1 cellular context compared by ENCODE assay signal in genomic region chr17:81231121-81231645, GRCh38.
TF ChIP-seq lines count a peak whose summit lies in the region.

No MANE protein-coding gene starts in this region.

TF ChIP-seq in GM12878, 131 proteins besides CTCF, POLR2A, EP300 and RAD21:
- TF ChIP-seq SUZ12 (IDR thresholded peaks at IDR 0.05; ENCODE audit: unreplicated experiment) (no peak), RFX5 (IDR thresholded peaks at IDR 0.05; ENCODE audit: low read depth, low read length) (no peak), BCL3 (IDR thresholded peaks at IDR 0.05; ENCODE audit: borderline replicate concordance, insufficient read depth, low read depth, low read length, poor library complexity, severe bottlenecking) (peak; percentile 87), IRF4 (IDR thresholded peaks at IDR 0.05; ENCODE audit: low read depth, low read length) (no peak), PBX3 (IDR thresholded peaks at IDR 0.05; ENCODE audit: insufficient replicate concordance, low read depth, low read length) (no peak), ESRRA (IDR thresholded peaks at IDR 0.05; ENCODE audit: low read length) (no peak), POLR2AphosphoS2 (IDR thresholded peaks at IDR 0.05; ENCODE audit: low read depth, low read length) (no peak), POU2F2 (IDR thresholded peaks at IDR 0.05; ENCODE audit: borderline replicate concordance, low read depth, low read length) (no peak), HCFC1 (IDR thresholded peaks at IDR 0.05; ENCODE audit: low read length) (no peak), RAD51 (IDR thresholded peaks at IDR 0.05) (no peak), ZNF687 (IDR thresholded peaks at IDR 0.05) (no peak), TCF3 (IDR thresholded peaks at IDR 0.05; ENCODE audit: borderline replicate concordance, insufficient read depth, low read depth, low read length) (peak; percentile 79; the same call in 1 of the 2 replicates)
TF ChIP-seq in GM12878: peak in this region for 2.
